Comparison of ENCODE assay signal across 17 cellular contexts in the genomic region with DNA sequence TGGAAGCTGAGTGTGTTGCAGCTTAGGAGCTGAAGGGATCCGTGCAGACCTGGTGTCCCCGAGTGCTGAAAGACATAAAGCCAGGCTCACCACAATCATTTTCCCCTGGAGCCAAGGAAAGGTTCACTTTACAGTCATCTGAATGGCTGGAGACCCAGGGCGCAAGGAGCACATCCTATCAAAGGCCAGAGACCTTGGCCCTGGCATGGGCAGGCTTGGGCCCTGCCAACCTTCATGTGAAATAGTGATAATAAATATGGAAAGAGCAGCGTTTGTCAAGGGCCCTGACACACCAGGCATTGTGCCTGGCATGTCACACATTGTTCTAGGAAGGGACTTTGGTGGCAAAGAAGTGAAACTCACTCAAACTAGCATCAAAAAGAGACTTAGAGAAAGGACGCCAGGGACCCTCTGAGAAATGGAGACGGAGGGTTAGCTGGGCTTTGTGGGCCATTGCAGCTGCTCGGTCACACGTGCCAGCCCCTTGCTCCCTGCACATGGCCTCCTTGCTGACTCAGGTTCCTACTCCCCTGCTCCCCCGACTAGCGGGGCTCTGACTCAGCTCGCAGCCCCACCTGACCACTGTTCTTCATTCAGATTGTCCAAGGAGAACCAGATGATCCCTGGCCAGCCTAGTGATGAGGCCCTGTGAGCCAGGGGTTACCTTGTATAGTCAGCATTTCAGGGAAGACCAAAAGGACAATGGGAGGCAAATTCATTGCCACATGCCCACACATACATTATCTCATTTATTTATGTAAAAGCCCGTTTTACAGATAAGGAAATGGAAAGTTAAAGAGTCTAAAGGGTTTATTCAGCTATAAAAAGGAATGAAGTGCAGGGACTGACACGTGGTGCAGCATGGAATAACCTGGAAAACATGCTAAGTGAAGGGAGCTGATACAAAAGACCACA.
DNase-seq lines count a peak whose midpoint lies in the region; ATAC-seq, FAIRE-seq and TF ChIP-seq lines count a peak whose summit lies in the region.
"Had no signal": no experiment of that assay in that cellular context is flagged by ENCODE, and none has a peak within 500 bp of the region (broad histone marks: within the 10 kb centered on the region; RNA-seq: fewer than 3 reads in every experiment).

No MANE protein-coding gene starts in this region.

- no peak for DNase-seq in AG04450 (ENCODE audit: low read depth, low spot score)
- peak; percentile 37 for DNase-seq in ELR (ENCODE audit: low read depth)
- DNase-seq in K562 (ENCODE audit: extremely low read depth in 1 of 4, low spot score in 3 of 4), result no peak
- DNase-seq in naive thymus-derived CD8-positive, alpha-beta T cell, result no peak
- DNase-seq in activated T-cell treated with anti-CD3 and anti-CD28 coated beads, Interleukin-2, amount 50 U/mL, for 72 hours, result no peak
- no peak for DNase-seq in NCI-H1092 treated with DMSO at 0.1 percent for 48 hours (lab: John Stamatoyannopoulos, UW)
- DNase-seq in activated effector memory CD4-positive, alpha-beta T cell treated with Interleukin-2 at 50 U/mL for 16 hours, result no peak
- DNase-seq in HuH-7.5 (ENCODE audit: low spot score), result no peak
- DNase-seq: activated CD8-positive, alpha-beta memory T cell treated with anti-CD3 and anti-CD28 coated beads, Interleukin-2, amount 50 U/mL, for 4 hours; NCI-H1048; NCI-H2171; ovary had no signal

- H3K36me3 Mint-ChIP-seq in naive thymus-derived CD8-positive, alpha-beta T cell, result peaks cover 0 to 16% (median 14%) of the 10 kb centered on the region in 3 donors
- peaks cover 8 to 11% of the 10 kb centered on the region in 2 donors for H3K36me3 Mint-ChIP-seq in activated T-cell treated with anti-CD3 and anti-CD28 coated beads, Interleukin-2, amount 50 U/mL, for 72 hours (ENCODE audit: insufficient read depth in 2 of 2)

- H3K9ac ChIP-seq in K562 (ENCODE audit: insufficient read depth in 1 of 2, low read depth in 2 of 2, low read length in 2 of 2), result no peak overlapping the region

- H3K4me1 ChIP-seq in K562 (replicated peaks in 1 of 2; ENCODE audit: control insufficient read depth in 2 of 2, insufficient read depth in 2 of 2, low read length in 2 of 2), result no peaks in the 10 kb centered on the region; a peak in 1 of 5 replicates

- H2AFZ ChIP-seq in K562 (ENCODE audit: low read depth, low read length), result no peak overlapping the region

- no peak for TF ChIP-seq CTCF in AG04450 (IDR thresholded peaks at IDR 0.05; ENCODE audit: low read depth, low read length)
- no peak for TF ChIP-seq CTCF in K562 (IDR thresholded peaks at IDR 0.05 in 2 of 3, conservative IDR thresholded peaks at IDR 0.05 in 1 of 3; ENCODE audit: insufficient read depth in 2 of 3, low read depth in 1 of 3, low read length in 3 of 3)

- TF ChIP-seq EP300 in K562 (IDR thresholded peaks at IDR 0.05; ENCODE audit: low read length), result no peak

- POLR2A ChIA-PET in AG04450 (lab: Yijun Ruan, JAX) (interaction anchor here (0.9 to 2.4 kb wide), 5 partner anchors 8 to 104 kb away, joined by 3 to 18 read pairs (median 7); no protein-coding TSS in a partner anchor), K562 (lab: Yijun Ruan, JAX) (no interaction called here)
- POLR2A ChIA-PET in naive thymus-derived CD8-positive, alpha-beta T cell (lab: Charles Lee), result interaction anchor here (1.5 to 17.2 kb wide), 3 partner anchors 8 to 30 kb away, joined by 4 to 268 read pairs (median 7); no protein-coding TSS in a partner anchor

- H3K27me3 Mint-ChIP-seq in naive thymus-derived CD8-positive, alpha-beta T cell, result no peaks in the 10 kb centered on the region
- H3K27me3 Mint-ChIP-seq in activated T-cell treated with anti-CD3 and anti-CD28 coated beads, Interleukin-2, amount 50 U/mL, for 72 hours (ENCODE audit: low read depth), result no peaks in the 10 kb centered on the region
- H3K27me3 Mint-ChIP-seq: B cell had no signal

- no peaks in the 10 kb centered on the region for H3K36me3 ChIP-seq in K562 (ENCODE audit: control insufficient read depth, insufficient read depth, low read length)
- H3K36me3 ChIP-seq: adrenal gland, ovary had no signal

- peaks cover 11% of the 10 kb centered on the region for H3K9me3 ChIP-seq in AG04450 (ENCODE audit: control insufficient read depth, insufficient read depth, low read length)
- H3K9me3 ChIP-seq in K562 (replicated peaks; ENCODE audit: control insufficient read depth, insufficient read depth, low read depth, low read length), result no peaks in the 10 kb centered on the region
- H3K9me3 ChIP-seq: adrenal gland, ovary had no signal

- H3K9me1 ChIP-seq in K562 (ENCODE audit: control insufficient read depth, insufficient read depth, low read length), result no peaks in the 10 kb centered on the region

- H3K9me3 Mint-ChIP-seq in naive thymus-derived CD8-positive, alpha-beta T cell, result no peaks in the 10 kb centered on the region
- H3K9me3 Mint-ChIP-seq in activated T-cell treated with anti-CD3 and anti-CD28 coated beads, Interleukin-2, amount 50 U/mL, for 72 hours, result peaks cover 3 to 7% of the 10 kb centered on the region in 2 donors

- no peak for TF ChIP-seq RAD21 in K562 (CRISPR knock-in tag; conservative IDR thresholded peaks at IDR 0.05 in 1 of 2, IDR thresholded peaks at IDR 0.05 in 1 of 2)

- H3K27ac ChIP-seq in AG04450 (ENCODE audit: low read depth, low read length) (peak overlapping the region; percentile 100), K562 (ENCODE audit: extremely low read depth, low read depth, low read length) (no peak overlapping the region)
- H3K27ac ChIP-seq: adrenal gland, ovary, SK-N-MC had no signal

- in situ Hi-C loops in K562 (cut with MboI), result no loop called here

- TF ChIP-seq POLR2A in K562 (conservative IDR thresholded peaks at IDR 0.05), result no peak

- FAIRE-seq in K562 (lab: Jason Lieb, UNC), result no peak
- FAIRE-seq: colon had no signal

- H3K79me2 ChIP-seq in K562 (ENCODE audit: control insufficient read depth, insufficient read depth, low read length), result no peaks in the 10 kb centered on the region

- H3K4me3 Mint-ChIP-seq in naive thymus-derived CD8-positive, alpha-beta T cell, result peak overlapping the region in 2 of 10 donors; percentile 9 to 19
- H3K4me3 Mint-ChIP-seq in activated T-cell treated with anti-CD3 and anti-CD28 coated beads, Interleukin-2, amount 50 U/mL, for 72 hours, result peak overlapping the region in 1 of 2 donors; percentile 32
- H3K4me3 Mint-ChIP-seq: B cell, WTC11 had no signal

- no peak overlapping the region for H3K4me2 ChIP-seq in K562 (ENCODE audit: insufficient read depth, low read length)

- BruUV-seq in K562 (replicated peaks; lab: Mats Ljungman, UMichigan), result no TSS peak

- no peak for ATAC-seq in K562
- no peak for ATAC-seq in naive thymus-derived CD8-positive, alpha-beta T cell
- no peak for ATAC-seq in activated T-cell treated with anti-CD3 and anti-CD28 coated beads, Interleukin-2, amount 50 U/mL, for 72 hours (replicated peaks in 1 of 2)
- ATAC-seq: WTC11 had no signal

- H3K4me1 Mint-ChIP-seq in naive thymus-derived CD8-positive, alpha-beta T cell, result peaks cover 27 to 55% (median 48%) of the 10 kb centered on the region in 4 donors
- peaks cover 47% of the 10 kb centered on the region for H3K4me1 Mint-ChIP-seq in activated T-cell treated with anti-CD3 and anti-CD28 coated beads, Interleukin-2, amount 50 U/mL, for 72 hours (ENCODE audit: low read depth)
- H3K4me1 Mint-ChIP-seq: WTC11 had no signal

- H3K27me3 ChIP-seq in AG04450 (ENCODE audit: control insufficient read depth, insufficient read depth, low read length), result no peaks in the 10 kb centered on the region
- H3K27me3 ChIP-seq in K562 (ENCODE audit: control insufficient read depth in 2 of 2, insufficient read depth in 2 of 2, low read length in 2 of 2), result peaks cover 0 to 23% of the 10 kb centered on the region in 2 experiments; a peak in 2 of 5 replicates
- H3K27me3 ChIP-seq: adrenal gland, ovary had no signal

- H3K4me3 ChIP-seq in AG04450 (ENCODE audit: low read depth, low read length) (no peak overlapping the region), K562 (no peak overlapping the region)
- H3K4me3 ChIP-seq: adrenal gland, ovary, SK-N-MC had no signal

- CTCF ChIA-PET in AG04450 (lab: Charles Lee) (no interaction called here), K562 (lab: Yijun Ruan, JAX; ENCODE audit: low intra/inter-chr PET ratio) (no interaction called here)

- peak overlapping the region; percentile 5 to 100 (median 80) for H3K27ac Mint-ChIP-seq in naive thymus-derived CD8-positive, alpha-beta T cell
- no peak overlapping the region for H3K27ac Mint-ChIP-seq in activated T-cell treated with anti-CD3 and anti-CD28 coated beads, Interleukin-2, amount 50 U/mL, for 72 hours
- H3K27ac Mint-ChIP-seq: WTC11 had no signal

- H4K20me1 ChIP-seq in K562 (replicated peaks; ENCODE audit: control insufficient read depth, insufficient read depth, low read length), result no peaks in the 10 kb centered on the region

- 4% methylated on average over 11 of the region's 13 CpGs for WGBS in K562 (ENCODE audit: insufficient coverage, low coverage, missing lambda C conversion rate)

- intact Hi-C loops in K562 (cut with micrococcal nuclease), result no loop called here

TF ChIP-seq in K562, 482 proteins besides CTCF, POLR2A, EP300 and RAD21:
- TF ChIP-seq ELF1 (tag; IDR thresholded peaks at IDR 0.05) (no peak), E2F4 (CRISPR knock-in tag; IDR thresholded peaks at IDR 0.05; ENCODE audit: low read depth) (no peak), MAX (CRISPR knock-in tag; IDR thresholded peaks at IDR 0.05) (0 out of 2 replicates have a peak, but pooled peaks have one; percentile 46), ZNF551 (CRISPR knock-in tag; IDR thresholded peaks at IDR 0.05) (no peak)
TF ChIP-seq in K562: peak in this region for 1.
